Comparison of ENCODE assay signal across 8 cellular contexts in the genomic region with DNA sequence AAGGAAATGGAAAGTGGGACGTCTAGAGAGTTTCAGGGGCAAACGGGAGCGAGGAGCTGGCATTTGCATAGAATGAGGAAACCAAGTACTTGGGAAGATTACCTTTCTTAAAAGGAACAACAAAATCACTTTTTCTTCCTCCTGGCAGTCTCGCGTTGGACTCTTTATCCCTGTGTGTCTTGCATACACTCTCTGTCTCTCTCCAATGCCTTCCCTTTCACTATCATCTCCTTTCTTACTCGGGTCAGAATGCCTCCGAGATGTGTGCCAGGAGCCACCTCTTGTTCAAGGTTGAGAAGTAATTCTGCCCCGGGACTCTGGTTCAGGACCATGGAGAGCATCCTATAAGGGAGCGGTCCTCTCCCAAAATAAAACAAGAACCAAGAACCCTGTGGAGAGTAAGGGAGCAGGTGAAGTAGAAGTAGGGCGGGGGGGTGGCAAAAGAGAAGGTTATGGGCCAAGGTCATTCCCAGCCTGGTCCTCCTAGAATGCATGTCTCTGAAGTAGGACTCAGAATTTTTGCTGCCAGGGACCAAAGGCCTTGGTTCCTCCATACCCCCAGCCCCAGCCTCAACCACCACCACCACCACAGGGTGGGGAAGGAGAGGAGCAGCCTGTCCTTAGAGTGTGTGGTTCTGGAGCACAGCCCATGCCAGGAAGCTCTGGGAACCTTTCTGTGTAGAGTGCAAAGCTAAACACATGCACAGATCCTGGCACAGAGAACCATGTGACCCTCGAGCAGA.
DNase-seq lines count a peak whose midpoint lies in the region; ATAC-seq and TF ChIP-seq lines count a peak whose summit lies in the region.

No MANE protein-coding gene starts in this region.

- no peak for TF ChIP-seq CTCF in fibroblast of mammary gland (conservative IDR thresholded peaks at IDR 0.05; ENCODE audit: control insufficient read depth, insufficient read depth, low read depth, low read length)
- TF ChIP-seq CTCF in thyroid gland (IDR thresholded peaks at IDR 0.05), result no peak
- TF ChIP-seq CTCF in vagina (IDR thresholded peaks at IDR 0.05), result no peak

- TF ChIP-seq POLR2A in thyroid gland (IDR thresholded peaks at IDR 0.05), result no peak
- TF ChIP-seq POLR2A in vagina (IDR thresholded peaks at IDR 0.05), result no peak

- H3K27ac ChIP-seq in thyroid gland (no peak overlapping the region), vagina (no peak overlapping the region)

- H3K4me1 ChIP-seq in thyroid gland (no peaks in the 10 kb centered on the region), vagina (no peaks in the 10 kb centered on the region)

- 15 to 16% methylated on average over 11 of the region's 11 CpGs for WGBS in thyroid gland, 2 donors

- no peak overlapping the region for H3K4me3 ChIP-seq in fibroblast of mammary gland (ENCODE audit: control insufficient read depth, low read depth, low read length)
- no peak overlapping the region for H3K4me3 ChIP-seq in thyroid gland (replicated peaks in 1 of 3)
- H3K4me3 ChIP-seq in vagina, result no peak overlapping the region

- H3K9me3 ChIP-seq in thyroid gland (no peaks in the 10 kb centered on the region), vagina (no peaks in the 10 kb centered on the region)

- no peaks in the 10 kb centered on the region for H3K27me3 ChIP-seq in thyroid gland
- H3K27me3 ChIP-seq in vagina, result no peaks in the 10 kb centered on the region

- no peaks in the 10 kb centered on the region for H3K36me3 ChIP-seq in thyroid gland
- H3K36me3 ChIP-seq in vagina, result no peaks in the 10 kb centered on the region

- DNase-seq in stimulated activated CD4-positive, alpha-beta T cell treated with anti-CD3 and anti-CD28 coated beads, Interleukin-15, amount 100 ng/mL, for 24 hours, result peak; percentile 29
- DNase-seq in stimulated activated CD4-positive, alpha-beta T cell treated with anti-CD3 and anti-CD28 coated beads, Interleukin-4, amount 100 ng/mL, for 24 hours, result no peak
- peak; percentile 76 for DNase-seq in RPMI8226
- peak; percentile 35 for DNase-seq in fibroblast of mammary gland (ENCODE audit: low read depth)
- peak; percentile 15 to 41 for DNase-seq in thyroid gland
- DNase-seq in vagina (ENCODE audit: extremely low spot score in 2 of 2), result no peak
- DNase-seq in nucleus accumbens (lab: John Stamatoyannopoulos, UW), result no peak

- no peak for ATAC-seq in HG03095 (IDR thresholded peaks at IDR 0.05; ENCODE audit: unreplicated experiment)

- intact Hi-C loops in thyroid gland (cut with DNase I), result no loop called here
- intact Hi-C loops in vagina (cut with DNase I), result no loop called here

Comparison
In these comparisons a context has a peak if more than half of its experiments do, and no peak if none do; other contexts are left out.
1. DNase-seq: peak in stimulated activated CD4-positive, alpha-beta T cell treated with anti-CD3 and anti-CD28 coated beads, Interleukin-15, amount 100 ng/mL, for 24 hours (single experiment), RPMI8226 (single experiment), fibroblast of mammary gland (single experiment) and thyroid gland (2 of 2); none in stimulated activated CD4-positive, alpha-beta T cell treated with anti-CD3 and anti-CD28 coated beads, Interleukin-4, amount 100 ng/mL, for 24 hours (single experiment), vagina (0 of 2) and nucleus accumbens (0 of 56).